Comparison of ENCODE assay signal across 24 cellular contexts in genomic region chr17:80295146-80295545, GRCh38. TPM values are rescaled to one million over a fixed set of nuclear protein-coding genes. Genes with fewer than 3 reads are reported as not detected.
A peak's percentile ranks its signal among the peaks of the same experiment; 100 is the strongest.
DNase-seq lines count a peak whose midpoint lies in the region; ATAC-seq and TF ChIP-seq lines count a peak whose summit lies in the region.
"Had no signal": no experiment of that assay in that cellular context is flagged by ENCODE, and none has a peak within 500 bp of the region (broad histone marks: within the 10 kb centered on the region; RNA-seq: fewer than 3 reads in every experiment).

No MANE protein-coding gene starts in this region.

- no peak overlapping the region for H3K23ac ChIP-seq in IMR-90 (ENCODE audit: low read depth, low read length)

- no peak overlapping the region for H2AK5ac ChIP-seq in IMR-90 (ENCODE audit: low read depth, low read length)

- H4K5ac ChIP-seq in IMR-90 (ENCODE audit: low read depth, low read length), result no peak overlapping the region

- H3K14ac ChIP-seq in IMR-90 (replicated peaks; ENCODE audit: low read depth, low read length), result no peak overlapping the region

- WGBS in IMR-90 (ENCODE audit: extremely low coverage in 2 of 2, insufficient read length in 1 of 2), 2 experiments, result no CpG with 5 or more reads among the region's 5 CpGs

- H3K4me2 ChIP-seq in IMR-90 (ENCODE audit: low read depth, low read length) (no peak overlapping the region), osteoblast (ENCODE audit: insufficient read depth, low read length) (no peak overlapping the region), Karpas-422 (ENCODE audit: low read depth, low read length, poor library complexity, severe bottlenecking) (no peak overlapping the region)

- H2BK120ac ChIP-seq in IMR-90 (ENCODE audit: low read depth, low read length), result no peak overlapping the region

- H3K9me3 ChIP-seq in IMR-90 (ENCODE audit: control insufficient read depth, insufficient read depth, low read length) (no peaks in the 10 kb centered on the region; the same call in 1 of the 2 replicates), osteoblast (ENCODE audit: low read depth, low read length) (no peaks in the 10 kb centered on the region), Karpas-422 (ENCODE audit: low read length) (no peaks in the 10 kb centered on the region)
- H3K9me3 ChIP-seq: Peyer's patch had no signal

- no peaks in the 10 kb centered on the region for H3K9me3 Mint-ChIP-seq in activated CD8-positive, alpha-beta memory T cell treated with anti-CD3 and anti-CD28 coated beads, Interleukin-2, amount 10 ng/mL, durations not matched to agents 7 days and 5 days (ENCODE audit: low read depth)
- H3K9me3 Mint-ChIP-seq in activated naive CD8-positive, alpha-beta T cell treated with anti-CD3 and anti-CD28 coated beads, Interleukin-2, amount 50 U/mL, for 24 hours, result no peaks in the 10 kb centered on the region
- H3K9me3 Mint-ChIP-seq: CD8-positive, alpha-beta memory T cell had no signal

- no peak for TF ChIP-seq RAD21 in IMR-90 (IDR thresholded peaks at IDR 0.05; ENCODE audit: low read length)

- no peak overlapping the region for H4K8ac ChIP-seq in IMR-90 (ENCODE audit: low read depth in 2 of 2, low read length in 2 of 2)

- H3K9me2 ChIP-seq in Karpas-422 (replicated peaks; ENCODE audit: insufficient read depth, low read length), result no peaks in the 10 kb centered on the region

- H3K79me1 ChIP-seq in IMR-90 (ENCODE audit: low read depth in 1 of 2, low read length in 2 of 2), result peaks cover 8 to 11% of the 10 kb centered on the region in 2 experiments; a peak in 2 of 4 replicates

- H4K20me1 ChIP-seq in IMR-90 (ENCODE audit: insufficient read depth, low read length) (no peaks in the 10 kb centered on the region; the same call in 1 of the 2 replicates), osteoblast (ENCODE audit: insufficient read depth, low read length) (peaks cover 11% of the 10 kb centered on the region), Karpas-422 (ENCODE audit: insufficient read depth, low read depth, low read length) (no peaks in the 10 kb centered on the region)

- in situ Hi-C loops in IMR-90 (cut with MboI; ENCODE audit: low sequenced_read_pairs), result no loop called here

- dilution Hi-C loops in IMR-90 (cut with HindIII; ENCODE audit: low sequenced_read_pairs, unreplicated experiment), result no loop called here

- no peak overlapping the region for H3K4ac ChIP-seq in IMR-90 (ENCODE audit: low read depth, low read length)

- H3K79me2 ChIP-seq in osteoblast (ENCODE audit: insufficient read depth, low read length), result no peaks in the 10 kb centered on the region
- no peaks in the 10 kb centered on the region for H3K79me2 ChIP-seq in Karpas-422 (ENCODE audit: low read length)

- H3K9ac ChIP-seq in IMR-90 (ENCODE audit: low read depth, low read length), result no peak overlapping the region
- H3K9ac ChIP-seq in Karpas-422 (ENCODE audit: low read length), result no peak overlapping the region

- no peak overlapping the region for H2AK9ac ChIP-seq in IMR-90 (replicated peaks; ENCODE audit: low read depth, low read length, poor library complexity)

- H3K4me3 ChIP-seq in IMR-90 (ENCODE audit: insufficient read depth, low read depth, low read length), result no peak overlapping the region
- H3K4me3 ChIP-seq in osteoblast (ENCODE audit: insufficient read depth, low read length), result no peak overlapping the region
- no peak overlapping the region for H3K4me3 ChIP-seq in Karpas-422 (ENCODE audit: low read length)
- H3K4me3 ChIP-seq: Peyer's patch, SJCRH30 had no signal

- H3K27me3 ChIP-seq in IMR-90 (ENCODE audit: control insufficient read depth, insufficient read depth, low read length) (no peaks in the 10 kb centered on the region), osteoblast (ENCODE audit: insufficient read depth, low read length) (no peaks in the 10 kb centered on the region), Karpas-422 (ENCODE audit: low read length) (no peaks in the 10 kb centered on the region)
- H3K27me3 ChIP-seq: Peyer's patch, SJCRH30 had no signal

- intact Hi-C loops in IMR-90 (cut with micrococcal nuclease), result no loop called here

- H3K56ac ChIP-seq in IMR-90 (ENCODE audit: extremely low read depth, insufficient read depth, low read length), result no peak overlapping the region

- no peak overlapping the region for H2BK15ac ChIP-seq in IMR-90 (ENCODE audit: low read depth, low read length)

- POLR2A ChIA-PET in IMR-90 (lab: Charles Lee; ENCODE audit: unreplicated experiment), result no interaction called here

- ATAC-seq in activated CD8-positive, alpha-beta memory T cell treated with anti-CD3 and anti-CD28 coated beads, Interleukin-2, amount 10 ng/mL, durations not matched to agents 7 days and 5 days, result no peak
- no peak for ATAC-seq in IMR-90 (ENCODE audit: low read depth)
- no peak for ATAC-seq in activated naive CD8-positive, alpha-beta T cell treated with anti-CD3 and anti-CD28 coated beads, Interleukin-2, amount 50 U/mL, for 24 hours
- ATAC-seq: HCT116, HepG2 had no signal

- H3K4me3 Mint-ChIP-seq in activated CD8-positive, alpha-beta memory T cell treated with anti-CD3 and anti-CD28 coated beads, Interleukin-2, amount 10 ng/mL, durations not matched to agents 7 days and 5 days, result no peak overlapping the region
- H3K4me3 Mint-ChIP-seq in activated naive CD8-positive, alpha-beta T cell treated with anti-CD3 and anti-CD28 coated beads, Interleukin-2, amount 50 U/mL, for 24 hours, result no peak overlapping the region
- H3K4me3 Mint-ChIP-seq: CD8-positive, alpha-beta memory T cell had no signal

- peaks cover 56% of the 10 kb centered on the region for H3K4me1 Mint-ChIP-seq in activated CD8-positive, alpha-beta memory T cell treated with anti-CD3 and anti-CD28 coated beads, Interleukin-2, amount 10 ng/mL, durations not matched to agents 7 days and 5 days
- no peaks in the 10 kb centered on the region for H3K4me1 Mint-ChIP-seq in activated naive CD8-positive, alpha-beta T cell treated with anti-CD3 and anti-CD28 coated beads, Interleukin-2, amount 50 U/mL, for 24 hours

- H2BK20ac ChIP-seq in IMR-90 (ENCODE audit: low read depth, low read length), result no peak overlapping the region

- no peak for TF ChIP-seq POLR2A in IMR-90 (IDR thresholded peaks at IDR 0.05; ENCODE audit: low read depth, low read length)

- H3K36me3 ChIP-seq in IMR-90 (ENCODE audit: control insufficient read depth, insufficient read depth, low read length) (peaks cover 75% of the 10 kb centered on the region), osteoblast (ENCODE audit: insufficient read depth, low read length) (peaks cover 75% of the 10 kb centered on the region), Karpas-422 (ENCODE audit: insufficient read depth, low read length) (no peaks in the 10 kb centered on the region)

- H4K91ac ChIP-seq in IMR-90 (ENCODE audit: insufficient read depth, low read depth, low read length), result no peak overlapping the region

- TF ChIP-seq CTCF in IMR-90 (conservative IDR thresholded peaks at IDR 0.05; ENCODE audit: low read depth, low read length) (no peak), osteoblast (IDR thresholded peaks at IDR 0.05; ENCODE audit: extremely low read depth, low read depth, low read length) (no peak)

- H3K18ac ChIP-seq in IMR-90 (ENCODE audit: low read depth, low read length), result no peak overlapping the region

- H3K27me3 Mint-ChIP-seq in activated CD8-positive, alpha-beta memory T cell treated with anti-CD3 and anti-CD28 coated beads, Interleukin-2, amount 10 ng/mL, durations not matched to agents 7 days and 5 days, result no peaks in the 10 kb centered on the region
- no peaks in the 10 kb centered on the region for H3K27me3 Mint-ChIP-seq in activated naive CD8-positive, alpha-beta T cell treated with anti-CD3 and anti-CD28 coated beads, Interleukin-2, amount 50 U/mL, for 24 hours
- H3K27me3 Mint-ChIP-seq: CD8-positive, alpha-beta memory T cell had no signal

- BruUV-seq in IMR-90 (replicated peaks; lab: Mats Ljungman, UMichigan), result TSS peak; percentile 87

- no peaks in the 10 kb centered on the region for H3K4me1 ChIP-seq in IMR-90 (ENCODE audit: control insufficient read depth, insufficient read depth, low read length)
- no peaks in the 10 kb centered on the region for H3K4me1 ChIP-seq in osteoblast (ENCODE audit: insufficient read depth, low read length)
- H3K4me1 ChIP-seq in Karpas-422 (ENCODE audit: low read length), result no peaks in the 10 kb centered on the region
- H3K4me1 ChIP-seq: Peyer's patch, SJCRH30 had no signal

- peak overlapping the region; percentile 75 for H3K27ac Mint-ChIP-seq in activated CD8-positive, alpha-beta memory T cell treated with anti-CD3 and anti-CD28 coated beads, Interleukin-2, amount 10 ng/mL, durations not matched to agents 7 days and 5 days
- peak overlapping the region; percentile 42 for H3K27ac Mint-ChIP-seq in activated naive CD8-positive, alpha-beta T cell treated with anti-CD3 and anti-CD28 coated beads, Interleukin-2, amount 50 U/mL, for 24 hours

- DNase-seq in activated CD8-positive, alpha-beta memory T cell treated with anti-CD3 and anti-CD28 coated beads, Interleukin-2, amount 10 ng/mL, durations not matched to agents 7 days and 5 days, result no peak
- no peak for DNase-seq in activated CD8-positive, alpha-beta memory T cell treated with anti-CD3 and anti-CD28 coated beads, Interleukin-2, amount 50 U/mL, for 48 hours
- DNase-seq in IMR-90 (no peak), osteoblast (ENCODE audit: insufficient read length, low spot score, missing footprints) (peak; percentile 34), SKM-1 (lab: John Stamatoyannopoulos, UW; ENCODE audit: unreplicated experiment) (no peak), Karpas-422 (no peak), NCI-H226 (no peak)
- DNase-seq in activated naive CD8-positive, alpha-beta T cell treated with anti-CD3 and anti-CD28 coated beads, Interleukin-2, amount 50 U/mL, for 24 hours, result no peak
- DNase-seq: AML-193; C1 segment of cervical spinal cord; Calu3; CD8-positive, alpha-beta memory T cell; DMS153; KG1; NCI-H1105; NCI-H146; NCI-H2029; NCI-H345; NCI-H524; NCI-H774; Peyer's patch; SJCRH30 had no signal

- H3K36me3 Mint-ChIP-seq in activated CD8-positive, alpha-beta memory T cell treated with anti-CD3 and anti-CD28 coated beads, Interleukin-2, amount 10 ng/mL, durations not matched to agents 7 days and 5 days, result peaks cover 80% of the 10 kb centered on the region
- H3K36me3 Mint-ChIP-seq in activated naive CD8-positive, alpha-beta T cell treated with anti-CD3 and anti-CD28 coated beads, Interleukin-2, amount 50 U/mL, for 24 hours (ENCODE audit: low read depth), result peaks cover 63% of the 10 kb centered on the region

- H2AFZ ChIP-seq in IMR-90 (replicated peaks; ENCODE audit: low read length, poor library complexity), result no peak overlapping the region
- no peak overlapping the region for H2AFZ ChIP-seq in osteoblast (ENCODE audit: low read length)
- H2AFZ ChIP-seq in Karpas-422 (ENCODE audit: low read length), result no peak overlapping the region

- CTCF ChIA-PET in activated CD8-positive, alpha-beta memory T cell treated with anti-CD3 and anti-CD28 coated beads, Interleukin-2, amount 10 ng/mL, durations not matched to agents 7 days and 5 days (lab: Charles Lee), result interaction anchor here (1.0 kb wide), 1 partner anchor 13 kb away, joined by 3 read pairs; no protein-coding TSS in a partner anchor
- CTCF ChIA-PET in IMR-90 (lab: Yijun Ruan, JAX), result no interaction called here

- H3K9me1 ChIP-seq in IMR-90 (ENCODE audit: insufficient read depth, low read length), result peaks cover 3% of the 10 kb centered on the region

- no peak overlapping the region for H2BK5ac ChIP-seq in IMR-90 (ENCODE audit: low read depth, low read length, poor library complexity, severe bottlenecking)

- H3K27ac ChIP-seq in IMR-90 (ENCODE audit: insufficient read depth, low read length) (no peak overlapping the region), osteoblast (ENCODE audit: low read depth, low read length) (no peak overlapping the region), Karpas-422 (ENCODE audit: low read length) (no peak overlapping the region)
- H3K27ac ChIP-seq: Peyer's patch, SJCRH30 had no signal

RNA-seq across cellular contexts. Expression of gene RNF213, which starts 34.5 kb away (rescaled TPM):
- 1,000 to 10,000 TPM in 1 of 2 experiments, 100 to 1,000 TPM in 1; 597 to 1,208 TPM for total RNA-seq in activated CD8-positive, alpha-beta memory T cell treated with anti-CD3 and anti-CD28 coated beads, Interleukin-2, amount 10 ng/mL, durations not matched to agents 7 days and 5 days
- total RNA-seq in IMR-90 (2012; rRNA removed) (36.0 and 37.5 TPM in 2 replicates), osteoblast (134 and 143 TPM in 2 replicates)
- polyA plus RNA-seq in IMR-90 (2012; rRNA removed), result 20.8 and 23.4 TPM in 2 replicates
- 11.3 and 20.0 TPM in 2 replicates for polyA plus RNA-seq in IMR-90 (2012; cell fraction: cytosol; rRNA removed)
- 95.6 and 134 TPM in 2 replicates for polyA plus RNA-seq in IMR-90 (2012; cell fraction: nucleus; rRNA removed; ENCODE audit: low replicate concordance)
- total RNA-seq in Karpas-422 (2014; rRNA removed; shearing (Covaris generic); ENCODE audit: low replicate concordance), result 15.0 and 27.1 TPM in 2 replicates
